Comparison of ENCODE assay signal across 28 cellular contexts in the genomic region with DNA sequence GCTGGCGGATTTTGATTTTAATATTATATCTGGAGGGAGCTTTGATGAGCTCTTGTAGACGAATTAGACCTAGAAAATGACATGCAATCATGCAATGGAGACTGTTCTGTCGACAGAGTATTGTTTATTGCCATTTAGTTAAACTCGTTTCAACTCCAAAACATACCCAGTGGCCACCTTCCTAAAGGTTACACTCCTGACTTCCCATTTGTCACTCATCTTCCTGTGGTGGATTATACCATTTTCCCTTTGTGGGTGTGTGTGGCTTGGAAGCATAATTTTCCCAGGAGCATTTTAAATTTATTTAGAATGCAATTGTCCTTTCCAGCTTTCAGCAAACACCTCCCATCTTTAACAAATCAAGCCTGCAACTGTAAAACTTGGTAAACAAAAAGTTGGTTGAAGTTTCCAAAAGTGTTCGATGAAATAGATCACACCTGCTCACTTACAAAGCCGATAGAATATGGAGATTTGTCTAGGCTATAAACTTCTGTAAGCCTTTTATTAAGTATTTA.
"Had no signal": no experiment of that assay in that cellular context is flagged by ENCODE, and none has a peak within 500 bp of the region (broad histone marks: within the 10 kb centered on the region; RNA-seq: fewer than 3 reads in every experiment).

No MANE protein-coding gene starts in this region.

- H3K9me3 ChIP-seq: Peyer's patch, SJSA1, SK-N-SH had no signal

- H3K27ac ChIP-seq: KMS-11, Peyer's patch, SJSA1 had no signal

- H3K4me2 ChIP-seq: KMS-11, SK-N-SH had no signal

- H3K9ac ChIP-seq: KMS-11, SK-N-SH had no signal

- DNase-seq: Karpas-422, MM.1S, MV-4-11, NCI-H1092, NCI-H1105, NCI-H1417 treated with DMSO at 0.1 percent for 48 hours, NCI-H1436 treated with DMSO at 0.1 percent for 48 hours, NCI-H1694 treated with DMSO at 0.1 percent for 48 hours, NCI-H187 treated with DMSO at 0.1 percent for 48 hours, NCI-H2029, NCI-H2227 treated with DMSO at 0.1 percent for 48 hours, NCI-H345, NCI-H446, NCI-H510A treated with DMSO at 0.1 percent for 48 hours, NCI-H524 treated with DMSO at 0.1 percent for 48 hours, NCI-H69, NCI-H748 treated with DMSO at 0.1 percent for 48 hours, NCI-H82, OCI-M1, PC-3, Peyer's patch, Right ventricle myocardium superior, RPMI8226, SHP77 treated with DMSO at 0.1 percent for 48 hours, SK-N-SH, SW 1271 had no signal

- ATAC-seq: PC-3 had no signal

- H3K4me1 ChIP-seq: Peyer's patch, SJSA1 had no signal

- H3K4me3 ChIP-seq: Peyer's patch, SJSA1 had no signal

- H3K27me3 ChIP-seq: Peyer's patch, SJSA1 had no signal

- H3K36me3 ChIP-seq: Peyer's patch, SJSA1 had no signal
